ENCODE assay signal across 1 cellular context in genomic region chr5:149730620-149731331, GRCh38.
TF ChIP-seq lines count a peak whose summit lies in the region.

No MANE protein-coding gene starts in this region.

TF ChIP-seq in HepG2, 621 proteins besides CTCF, POLR2A, EP300 and RAD21 (continued from another document):
- TF ChIP-seq POLR2AphosphoS2 (IDR thresholded peaks at IDR 0.05; ENCODE audit: low read depth, low read length) (no peak), FIP1L1 (IDR thresholded peaks at IDR 0.05; ENCODE audit: borderline replicate concordance, insufficient read depth, low read depth, low read length) (no peak), TRIM24 (CRISPR knock-in tag; IDR thresholded peaks at IDR 0.05) (no peak), ZNF605 (CRISPR knock-in tag; IDR thresholded peaks at IDR 0.05) (0 out of 2 replicates have a peak, but pooled peaks have one; percentile 24), ZBTB20 (CRISPR knock-in tag; IDR thresholded peaks at IDR 0.05; ENCODE audit: borderline replicate concordance, low read depth) (0 out of 2 replicates have a peak, but pooled peaks have one; percentile 22), NCOA1 (CRISPR knock-in tag; IDR thresholded peaks at IDR 0.05) (0 out of 2 replicates have a peak, but pooled peaks have one; percentile 73), ZNF564 (CRISPR knock-in tag; IDR thresholded peaks at IDR 0.05) (no peak), ZNF230 (CRISPR knock-in tag; IDR thresholded peaks at IDR 0.05) (0 out of 2 replicates have a peak, but pooled peaks have one; percentile 31), DMTF1 (CRISPR knock-in tag; IDR thresholded peaks at IDR 0.05) (no peak), AGO2 (optimal IDR thresholded peaks at IDR 0.05; ENCODE audit: low read depth, low read length) (peak; percentile 22), ZBTB14 (CRISPR knock-in tag; IDR thresholded peaks at IDR 0.05) (peak; percentile 71), TAF15 (IDR thresholded peaks at IDR 0.05; ENCODE audit: low read depth, low read length, poor library complexity, severe bottlenecking) (no peak), ZGPAT (CRISPR knock-in tag; IDR thresholded peaks at IDR 0.05) (peak; percentile 54; the same call in 1 of the 2 replicates), THYN1 (CRISPR knock-in tag; IDR thresholded peaks at IDR 0.05; ENCODE audit: borderline replicate concordance, low read depth) (no peak), KLF12 (CRISPR knock-in tag; IDR thresholded peaks at IDR 0.05; ENCODE audit: borderline replicate concordance) (no peak), AHR (CRISPR knock-in tag; IDR thresholded peaks at IDR 0.05) (no peak), KMT2B (CRISPR knock-in tag; IDR thresholded peaks at IDR 0.05) (peak; percentile 33; the same call in 1 of the 2 replicates), ELF1 (CRISPR knock-in tag; IDR thresholded peaks at IDR 0.05) (0 out of 2 replicates have a peak, but pooled peaks have one; percentile 12)
- TF ChIP-seq, protein P1, sequence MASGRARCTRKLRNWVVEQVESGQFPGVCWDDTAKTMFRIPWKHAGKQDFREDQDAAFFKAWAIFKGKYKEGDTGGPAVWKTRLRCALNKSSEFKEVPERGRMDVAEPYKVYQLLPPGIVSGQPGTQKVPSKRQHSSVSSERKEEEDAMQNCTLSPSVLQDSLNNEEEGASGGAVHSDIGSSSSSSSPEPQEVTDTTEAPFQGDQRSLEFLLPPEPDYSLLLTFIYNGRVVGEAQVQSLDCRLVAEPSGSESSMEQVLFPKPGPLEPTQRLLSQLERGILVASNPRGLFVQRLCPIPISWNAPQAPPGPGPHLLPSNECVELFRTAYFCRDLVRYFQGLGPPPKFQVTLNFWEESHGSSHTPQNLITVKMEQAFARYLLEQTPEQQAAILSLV (CRISPR knock-in tag; IDR thresholded peaks at IDR 0.05; ENCODE audit: borderline replicate concordance) = 0 out of 2 replicates have a peak, but pooled peaks have one; percentile 7
- TF ChIP-seq, protein P2, sequence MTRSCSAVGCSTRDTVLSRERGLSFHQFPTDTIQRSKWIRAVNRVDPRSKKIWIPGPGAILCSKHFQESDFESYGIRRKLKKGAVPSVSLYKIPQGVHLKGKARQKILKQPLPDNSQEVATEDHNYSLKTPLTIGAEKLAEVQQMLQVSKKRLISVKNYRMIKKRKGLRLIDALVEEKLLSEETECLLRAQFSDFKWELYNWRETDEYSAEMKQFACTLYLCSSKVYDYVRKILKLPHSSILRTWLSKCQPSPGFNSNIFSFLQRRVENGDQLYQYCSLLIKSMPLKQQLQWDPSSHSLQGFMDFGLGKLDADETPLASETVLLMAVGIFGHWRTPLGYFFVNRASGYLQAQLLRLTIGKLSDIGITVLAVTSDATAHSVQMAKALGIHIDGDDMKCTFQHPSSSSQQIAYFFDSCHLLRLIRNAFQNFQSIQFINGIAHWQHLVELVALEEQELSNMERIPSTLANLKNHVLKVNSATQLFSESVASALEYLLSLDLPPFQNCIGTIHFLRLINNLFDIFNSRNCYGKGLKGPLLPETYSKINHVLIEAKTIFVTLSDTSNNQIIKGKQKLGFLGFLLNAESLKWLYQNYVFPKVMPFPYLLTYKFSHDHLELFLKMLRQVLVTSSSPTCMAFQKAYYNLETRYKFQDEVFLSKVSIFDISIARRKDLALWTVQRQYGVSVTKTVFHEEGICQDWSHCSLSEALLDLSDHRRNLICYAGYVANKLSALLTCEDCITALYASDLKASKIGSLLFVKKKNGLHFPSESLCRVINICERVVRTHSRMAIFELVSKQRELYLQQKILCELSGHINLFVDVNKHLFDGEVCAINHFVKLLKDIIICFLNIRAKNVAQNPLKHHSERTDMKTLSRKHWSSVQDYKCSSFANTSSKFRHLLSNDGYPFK (CRISPR knock-in tag; IDR thresholded peaks at IDR 0.05; ENCODE audit: borderline replicate concordance) = no peak
- TF ChIP-seq, protein P3, sequence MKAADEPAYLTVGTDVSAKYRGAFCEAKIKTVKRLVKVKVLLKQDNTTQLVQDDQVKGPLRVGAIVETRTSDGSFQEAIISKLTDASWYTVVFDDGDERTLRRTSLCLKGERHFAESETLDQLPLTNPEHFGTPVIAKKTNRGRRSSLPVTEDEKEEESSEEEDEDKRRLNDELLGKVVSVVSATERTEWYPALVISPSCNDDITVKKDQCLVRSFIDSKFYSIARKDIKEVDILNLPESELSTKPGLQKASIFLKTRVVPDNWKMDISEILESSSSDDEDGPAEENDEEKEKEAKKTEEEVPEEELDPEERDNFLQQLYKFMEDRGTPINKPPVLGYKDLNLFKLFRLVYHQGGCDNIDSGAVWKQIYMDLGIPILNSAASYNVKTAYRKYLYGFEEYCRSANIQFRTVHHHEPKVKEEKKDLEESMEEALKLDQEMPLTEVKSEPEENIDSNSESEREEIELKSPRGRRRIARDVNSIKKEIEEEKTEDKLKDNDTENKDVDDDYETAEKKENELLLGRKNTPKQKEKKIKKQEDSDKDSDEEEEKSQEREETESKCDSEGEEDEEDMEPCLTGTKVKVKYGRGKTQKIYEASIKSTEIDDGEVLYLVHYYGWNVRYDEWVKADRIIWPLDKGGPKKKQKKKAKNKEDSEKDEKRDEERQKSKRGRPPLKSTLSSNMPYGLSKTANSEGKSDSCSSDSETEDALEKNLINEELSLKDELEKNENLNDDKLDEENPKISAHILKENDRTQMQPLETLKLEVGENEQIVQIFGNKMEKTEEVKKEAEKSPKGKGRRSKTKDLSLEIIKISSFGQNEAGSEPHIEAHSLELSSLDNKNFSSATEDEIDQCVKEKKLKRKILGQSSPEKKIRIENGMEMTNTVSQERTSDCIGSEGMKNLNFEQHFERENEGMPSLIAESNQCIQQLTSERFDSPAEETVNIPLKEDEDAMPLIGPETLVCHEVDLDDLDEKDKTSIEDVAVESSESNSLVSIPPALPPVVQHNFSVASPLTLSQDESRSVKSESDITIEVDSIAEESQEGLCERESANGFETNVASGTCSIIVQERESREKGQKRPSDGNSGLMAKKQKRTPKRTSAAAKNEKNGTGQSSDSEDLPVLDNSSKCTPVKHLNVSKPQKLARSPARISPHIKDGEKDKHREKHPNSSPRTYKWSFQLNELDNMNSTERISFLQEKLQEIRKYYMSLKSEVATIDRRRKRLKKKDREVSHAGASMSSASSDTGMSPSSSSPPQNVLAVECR (CRISPR knock-in tag; IDR thresholded peaks at IDR 0.05; ENCODE audit: borderline replicate concordance) = peak; percentile 60
- TF ChIP-seq, protein P4, sequence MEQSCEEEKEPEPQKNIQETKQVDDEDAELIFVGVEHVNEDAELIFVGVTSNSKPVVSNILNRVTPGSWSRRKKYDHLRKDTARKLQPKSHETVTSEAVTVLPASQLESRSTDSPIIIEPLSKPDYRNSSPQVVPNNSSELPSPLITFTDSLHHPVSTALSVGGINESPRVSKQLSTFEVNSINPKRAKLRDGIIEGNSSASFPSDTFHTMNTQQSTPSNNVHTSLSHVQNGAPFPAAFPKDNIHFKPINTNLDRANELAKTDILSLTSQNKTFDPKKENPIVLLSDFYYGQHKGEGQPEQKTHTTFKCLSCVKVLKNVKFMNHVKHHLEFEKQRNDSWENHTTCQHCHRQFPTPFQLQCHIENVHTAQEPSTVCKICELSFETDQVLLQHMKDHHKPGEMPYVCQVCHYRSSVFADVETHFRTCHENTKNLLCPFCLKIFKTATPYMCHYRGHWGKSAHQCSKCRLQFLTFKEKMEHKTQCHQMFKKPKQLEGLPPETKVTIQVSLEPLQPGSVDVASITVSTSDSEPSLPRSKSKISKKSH (CRISPR knock-in tag; IDR thresholded peaks at IDR 0.05; ENCODE audit: borderline replicate concordance) = 0 out of 2 replicates have a peak, but pooled peaks have one; percentile 53
- TF ChIP-seq, protein P5, sequence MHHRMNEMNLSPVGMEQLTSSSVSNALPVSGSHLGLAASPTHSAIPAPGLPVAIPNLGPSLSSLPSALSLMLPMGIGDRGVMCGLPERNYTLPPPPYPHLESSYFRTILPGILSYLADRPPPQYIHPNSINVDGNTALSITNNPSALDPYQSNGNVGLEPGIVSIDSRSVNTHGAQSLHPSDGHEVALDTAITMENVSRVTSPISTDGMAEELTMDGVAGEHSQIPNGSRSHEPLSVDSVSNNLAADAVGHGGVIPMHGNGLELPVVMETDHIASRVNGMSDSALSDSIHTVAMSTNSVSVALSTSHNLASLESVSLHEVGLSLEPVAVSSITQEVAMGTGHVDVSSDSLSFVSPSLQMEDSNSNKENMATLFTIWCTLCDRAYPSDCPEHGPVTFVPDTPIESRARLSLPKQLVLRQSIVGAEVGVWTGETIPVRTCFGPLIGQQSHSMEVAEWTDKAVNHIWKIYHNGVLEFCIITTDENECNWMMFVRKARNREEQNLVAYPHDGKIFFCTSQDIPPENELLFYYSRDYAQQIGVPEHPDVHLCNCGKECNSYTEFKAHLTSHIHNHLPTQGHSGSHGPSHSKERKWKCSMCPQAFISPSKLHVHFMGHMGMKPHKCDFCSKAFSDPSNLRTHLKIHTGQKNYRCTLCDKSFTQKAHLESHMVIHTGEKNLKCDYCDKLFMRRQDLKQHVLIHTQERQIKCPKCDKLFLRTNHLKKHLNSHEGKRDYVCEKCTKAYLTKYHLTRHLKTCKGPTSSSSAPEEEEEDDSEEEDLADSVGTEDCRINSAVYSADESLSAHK (CRISPR knock-in tag; IDR thresholded peaks at IDR 0.05; ENCODE audit: borderline replicate concordance) = no peak
- TF ChIP-seq, protein P6, sequence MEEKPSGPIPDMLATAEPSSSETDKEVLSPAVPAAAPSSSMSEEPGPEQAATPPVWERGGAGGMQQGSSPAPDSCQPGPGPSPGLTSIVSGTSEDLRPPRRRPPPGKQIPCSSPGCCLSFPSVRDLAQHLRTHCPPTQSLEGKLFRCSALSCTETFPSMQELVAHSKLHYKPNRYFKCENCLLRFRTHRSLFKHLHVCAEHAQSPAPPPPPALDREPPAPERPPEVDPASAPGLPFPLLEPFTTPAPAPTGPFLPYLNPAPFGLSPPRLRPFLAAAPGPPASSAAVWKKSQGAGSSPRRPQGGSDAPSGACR (CRISPR knock-in tag; IDR thresholded peaks at IDR 0.05) = 0 out of 2 replicates have a peak, but pooled peaks have one; percentile 51
